Comparison of ENCODE assay signal across 14 cellular contexts in the genomic region with DNA sequence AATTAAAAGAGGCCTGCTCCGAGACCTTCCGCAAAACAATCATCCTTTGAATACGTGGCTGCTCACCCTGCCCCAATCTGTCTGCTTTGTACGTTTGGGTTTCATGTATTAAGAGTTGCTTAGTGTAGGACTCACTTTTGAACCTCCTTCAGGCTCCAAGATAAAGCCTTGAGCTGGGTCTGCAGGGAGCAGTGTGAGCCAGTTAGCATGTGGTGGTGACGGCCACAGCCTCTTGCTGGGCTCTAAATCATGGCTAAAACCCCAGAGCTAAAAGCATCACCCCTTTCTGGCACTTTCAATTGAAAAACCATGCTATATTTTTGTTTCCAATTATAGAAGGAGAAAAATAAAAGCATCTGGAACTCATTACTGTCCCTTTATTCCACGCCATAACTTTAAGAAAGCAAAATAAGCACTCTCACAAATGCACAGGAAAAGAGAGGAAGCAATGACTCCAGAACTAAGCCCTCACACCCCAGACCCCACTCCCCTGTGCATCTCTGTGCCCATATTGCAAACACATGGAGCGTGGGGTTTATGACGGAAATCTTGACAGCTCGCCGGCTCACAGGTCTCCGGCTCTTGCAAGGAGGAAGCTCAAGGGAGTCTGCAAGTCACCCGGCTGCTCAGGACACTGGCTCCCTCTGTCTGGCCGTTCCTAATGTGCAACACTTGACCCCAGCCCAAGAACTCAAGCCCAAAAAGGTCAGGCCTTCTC.
A peak's percentile ranks its signal among the peaks of the same experiment; 100 is the strongest.
DNase-seq lines count a peak whose midpoint lies in the region; ATAC-seq and FAIRE-seq lines count a peak whose summit lies in the region.
"Had no signal": no experiment of that assay in that cellular context is flagged by ENCODE, and none has a peak within 500 bp of the region (broad histone marks: within the 10 kb centered on the region; RNA-seq: fewer than 3 reads in every experiment).

No MANE protein-coding gene starts in this region.

- H3K27me3 ChIP-seq in SJSA1 (replicated peaks), result no peaks in the 10 kb centered on the region
- no peaks in the 10 kb centered on the region for H3K27me3 ChIP-seq in aorta (ENCODE audit: control insufficient read depth in 1 of 2, insufficient read depth in 2 of 2, low read length in 1 of 2)
- H3K27me3 ChIP-seq: colonic mucosa, gastrocnemius medialis had no signal

- intact Hi-C loops in aorta (cut with DNase I), result loop anchor here in 1 of 2 donors (5.0 kb wide), 1 partner anchor 114 kb away; no protein-coding TSS in a partner anchor
- intact Hi-C loops in activated naive CD4-positive, alpha-beta T cell treated with anti-CD3 and anti-CD28 coated beads for 36 hours (cut with micrococcal nuclease), result no loop called here

- H3K27ac ChIP-seq in SJSA1 (no peak overlapping the region), aorta (ENCODE audit: low read depth in 1 of 2, low read length in 2 of 2) (peak overlapping the region in 1 of 2 donors; percentile 37)
- H3K27ac ChIP-seq: colonic mucosa, gastrocnemius medialis had no signal

- H3K9me3 Mint-ChIP-seq in activated naive CD4-positive, alpha-beta T cell treated with anti-CD3 and anti-CD28 coated beads for 36 hours, result no peaks in the 10 kb centered on the region

- 7 to 12% methylated on average over 13 of the region's 13 CpGs for WGBS in aorta, 2 donors

- DNase-seq in SJSA1 (ENCODE audit: low read depth in 1 of 2, low spot score in 2 of 2) (peak; percentile 53 to 61), left kidney (ENCODE audit: low read depth, low spot score) (peak; percentile 54), aorta (peak in 1 of 2 donors; percentile 58)
- no peak for DNase-seq in activated T-cell treated with anti-CD3 and anti-CD28 coated beads, Interleukin-2, amount 50 U/mL, for 48 hours
- DNase-seq in activated CD4-positive, alpha-beta T cell treated with anti-CD3 and anti-CD28 coated beads for 48 hours, result no peak
- DNase-seq in activated naive CD4-positive, alpha-beta T cell treated with anti-CD3 and anti-CD28 coated beads for 36 hours, result no peak
- DNase-seq: activated naive CD4-positive, alpha-beta T cell treated with anti-CD3 and anti-CD28 coated beads, Interleukin-2, amount 50 U/mL, for 16 hours; colonic mucosa; COR-L47; kidney glomerular epithelial cell; NCI-H1417; NCI-H526 treated with DMSO at 0.1 percent for 48 hours had no signal

- no peaks in the 10 kb centered on the region for H3K4me1 Mint-ChIP-seq in activated naive CD4-positive, alpha-beta T cell treated with anti-CD3 and anti-CD28 coated beads for 36 hours (ENCODE audit: low read depth)

- FAIRE-seq in endometrium (lab: Jason Lieb, UNC), result peak; percentile 98

- no peaks in the 10 kb centered on the region for H3K9me3 ChIP-seq in SJSA1 (replicated peaks)
- H3K9me3 ChIP-seq in aorta (ENCODE audit: control insufficient read depth, low read length), result no peaks in the 10 kb centered on the region
- H3K9me3 ChIP-seq: colonic mucosa, gastrocnemius medialis had no signal

- CTCF ChIA-PET in activated naive CD4-positive, alpha-beta T cell treated with anti-CD3 and anti-CD28 coated beads for 36 hours (lab: Charles Lee), result no interaction called here

- H3K27ac Mint-ChIP-seq in activated naive CD4-positive, alpha-beta T cell treated with anti-CD3 and anti-CD28 coated beads for 36 hours, result no peak overlapping the region

- peaks cover 19% of the 10 kb centered on the region for H3K4me1 ChIP-seq in SJSA1 (replicated peaks)
- H3K4me1 ChIP-seq in aorta (ENCODE audit: control insufficient read depth in 1 of 2, insufficient read depth in 2 of 2, low read length in 2 of 2), result no peaks in the 10 kb centered on the region
- H3K4me1 ChIP-seq: colonic mucosa, gastrocnemius medialis had no signal

- H3K4me3 Mint-ChIP-seq in activated naive CD4-positive, alpha-beta T cell treated with anti-CD3 and anti-CD28 coated beads for 36 hours, result no peak overlapping the region

- peaks cover 11% of the 10 kb centered on the region for H3K27me3 Mint-ChIP-seq in activated naive CD4-positive, alpha-beta T cell treated with anti-CD3 and anti-CD28 coated beads for 36 hours (ENCODE audit: low read depth)

- H3K36me3 ChIP-seq in SJSA1 (no peaks in the 10 kb centered on the region), aorta (ENCODE audit: control insufficient read depth in 1 of 2, insufficient read depth in 2 of 2, low read length in 1 of 2) (no peaks in the 10 kb centered on the region)
- H3K36me3 ChIP-seq: colonic mucosa, gastrocnemius medialis had no signal

- H3K4me3 ChIP-seq in SJSA1 (no peak overlapping the region), aorta (ENCODE audit: low read length in 2 of 2) (no peak overlapping the region)
- H3K4me3 ChIP-seq: colonic mucosa, gastrocnemius medialis had no signal

- peak; percentile 72 for ATAC-seq in aorta (ENCODE audit: low FRiP score)
- ATAC-seq: gastrocnemius medialis had no signal

- no peaks in the 10 kb centered on the region for H3K36me3 Mint-ChIP-seq in activated naive CD4-positive, alpha-beta T cell treated with anti-CD3 and anti-CD28 coated beads for 36 hours (ENCODE audit: low read depth)

Comparison
In these comparisons a context has a peak if more than half of its experiments do, and no peak if none do; other contexts are left out.
1. DNase-seq: peak in SJSA1 (2 of 2) and left kidney (single experiment); none in activated T-cell treated with anti-CD3 and anti-CD28 coated beads, Interleukin-2, amount 50 U/mL, for 48 hours (0 of 2), activated CD4-positive, alpha-beta T cell treated with anti-CD3 and anti-CD28 coated beads for 48 hours (single experiment) and activated naive CD4-positive, alpha-beta T cell treated with anti-CD3 and anti-CD28 coated beads for 36 hours (single experiment).